In genomic region chr6:143609972-143610371, GRCh38 we compare ENCODE assay signal across 8 cellular contexts.
"Had no signal": no experiment of that assay in that cellular context is flagged by ENCODE, and none has a peak within 500 bp of the region (broad histone marks: within the 10 kb centered on the region; RNA-seq: fewer than 3 reads in every experiment).

No MANE protein-coding gene starts in this region.

- ATAC-seq: K562 had no signal

- H3K27ac ChIP-seq: HL-60, KMS-11 had no signal

- H3K4me2 ChIP-seq: KMS-11 had no signal

- FAIRE-seq: HTR-8/SVneo, K562 had no signal

- H3K4me3 ChIP-seq: K562 had no signal

- DNase-seq: Karpas-422, Kasumi-1, KBM-7, KG1 had no signal

- H3K9ac ChIP-seq: KMS-11 had no signal
